26 cellular contexts compared by ENCODE assay signal in the genomic region with DNA sequence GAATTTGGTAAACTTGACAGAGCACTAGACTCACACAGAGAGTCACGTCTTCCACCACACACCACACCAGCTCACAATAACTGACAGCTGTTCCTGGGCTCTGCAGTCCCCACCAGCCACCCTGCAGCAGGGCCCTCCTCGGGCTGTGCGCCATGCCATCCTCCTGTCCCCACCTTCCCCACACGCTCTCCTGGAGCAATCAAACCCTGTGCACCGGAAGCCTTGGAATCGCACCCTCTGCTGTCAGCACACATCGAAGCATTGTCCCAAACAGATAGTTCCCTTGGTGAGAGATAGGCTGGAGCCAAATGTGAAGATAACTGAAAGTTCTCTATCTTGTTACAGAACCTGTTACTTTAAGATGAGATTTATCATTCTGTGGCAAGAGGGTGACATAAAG.
"Had no signal": no experiment of that assay in that cellular context is flagged by ENCODE, and none has a peak within 500 bp of the region (broad histone marks: within the 10 kb centered on the region; RNA-seq: fewer than 3 reads in every experiment).

No MANE protein-coding gene starts in this region.

- DNase-seq: activated CD4-positive, alpha-beta T cell treated with anti-CD3 and anti-CD28 coated beads for 1 hour; activated CD4-positive, alpha-beta T cell treated with anti-CD3 and anti-CD28 coated beads, Interleukin-2, amount 10 ng/mL, durations not matched to agents 7 days and 5 days; activated CD8-positive, alpha-beta T cell treated with anti-CD3 and anti-CD28 coated beads for 36 hours; activated gamma-delta T cell treated with Interleukin-2 at 50 U/mL for 16 hours; activated naive CD4-positive, alpha-beta T cell treated with anti-CD3 and anti-CD28 coated beads, Interleukin-2, amount 50 U/mL, for 16 hours; activated T-cell treated with anti-CD3 and anti-CD28 coated beads, Interleukin-2, amount 50 U/mL, for 4 hours; amniotic stem cell; brain microvascular endothelial cell; esophagus squamous epithelium; foreskin melanocyte; heart right ventricle; kidney glomerular epithelial cell; left lung; midbrain; naive thymus-derived CD4-positive, alpha-beta T cell; nucleus accumbens; psoas muscle; right lobe of liver; stimulated activated CD4-positive, alpha-beta T cell treated with anti-CD3 and anti-CD28 coated beads, Interleukin-2, amount 100 ng/mL, for 48 hours; stimulated activated naive CD4-positive, alpha-beta T cell treated with Interleukin-2 at 50 U/mL for 16 hours; T-helper 2 cell; testis; transverse colon had no signal

- H3K4me1 Mint-ChIP-seq: activated CD4-positive, alpha-beta T cell treated with anti-CD3 and anti-CD28 coated beads, Interleukin-2, amount 10 ng/mL, durations not matched to agents 7 days and 5 days; activated T-helper 17 cell treated with anti-CD3 and anti-CD28 coated beads, Interleukin-2, amount 50 U/mL, for 72 hours; naive thymus-derived CD4-positive, alpha-beta T cell had no signal

- H3K9me3 ChIP-seq: esophagus squamous epithelium, heart right ventricle, left lung, psoas muscle, right lobe of liver, testis, transverse colon had no signal

- H3K36me3 Mint-ChIP-seq: naive thymus-derived CD4-positive, alpha-beta T cell had no signal

- H3K27me3 Mint-ChIP-seq: dendritic cell treated with granulocyte-macrophage colony-stimulating factor and Interleukin-4, amounts not matched to agents 40 ng/mL and 50 ng/mL, for 4 days had no signal

- H3K9ac ChIP-seq: parathyroid adenoma had no signal

- H3K4me1 ChIP-seq: esophagus squamous epithelium, left lung, parathyroid adenoma, psoas muscle, right lobe of liver, testis, transverse colon had no signal

- H3K9me3 Mint-ChIP-seq: activated CD4-positive, alpha-beta T cell treated with anti-CD3 and anti-CD28 coated beads, Interleukin-2, amount 10 ng/mL, durations not matched to agents 7 days and 5 days; activated CD8-positive, alpha-beta T cell treated with anti-CD3 and anti-CD28 coated beads for 36 hours; activated T-cell treated with anti-CD3 and anti-CD28 coated beads, Interleukin-2, amount 50 U/mL, for 4 hours; activated T-helper 17 cell treated with anti-CD3 and anti-CD28 coated beads, Interleukin-2, amount 50 U/mL, for 72 hours; dendritic cell treated with granulocyte-macrophage colony-stimulating factor and Interleukin-4, amounts not matched to agents 40 ng/mL and 50 ng/mL, for 4 days had no signal

- H3K27ac Mint-ChIP-seq: activated CD4-positive, alpha-beta T cell treated with anti-CD3 and anti-CD28 coated beads, Interleukin-2, amount 10 ng/mL, durations not matched to agents 7 days and 5 days; activated CD8-positive, alpha-beta T cell treated with anti-CD3 and anti-CD28 coated beads for 36 hours; activated T-helper 17 cell treated with anti-CD3 and anti-CD28 coated beads, Interleukin-2, amount 50 U/mL, for 72 hours; dendritic cell treated with granulocyte-macrophage colony-stimulating factor and Interleukin-4, amounts not matched to agents 40 ng/mL and 50 ng/mL, for 4 days; naive thymus-derived CD4-positive, alpha-beta T cell had no signal

- ATAC-seq: activated CD8-positive, alpha-beta T cell treated with anti-CD3 and anti-CD28 coated beads for 36 hours; activated T-cell treated with anti-CD3 and anti-CD28 coated beads, Interleukin-2, amount 50 U/mL, for 4 hours; activated T-helper 17 cell treated with anti-CD3 and anti-CD28 coated beads, Interleukin-2, amount 50 U/mL, for 72 hours; left lung; naive thymus-derived CD4-positive, alpha-beta T cell; psoas muscle had no signal

- H3K4me3 ChIP-seq: esophagus squamous epithelium, heart right ventricle, left lung, psoas muscle, right lobe of liver, testis, transverse colon had no signal

- H3K27me3 ChIP-seq: brain microvascular endothelial cell, esophagus squamous epithelium, heart right ventricle, left lung, right lobe of liver, testis, transverse colon had no signal

- H3K27ac ChIP-seq: brain microvascular endothelial cell, esophagus squamous epithelium, heart right ventricle, left lung, parathyroid adenoma, psoas muscle, right lobe of liver, testis, transverse colon had no signal

- H3K4me3 Mint-ChIP-seq: activated CD4-positive, alpha-beta T cell treated with anti-CD3 and anti-CD28 coated beads, Interleukin-2, amount 10 ng/mL, durations not matched to agents 7 days and 5 days; activated CD8-positive, alpha-beta T cell treated with anti-CD3 and anti-CD28 coated beads for 36 hours; activated T-cell treated with anti-CD3 and anti-CD28 coated beads, Interleukin-2, amount 50 U/mL, for 4 hours; activated T-helper 17 cell treated with anti-CD3 and anti-CD28 coated beads, Interleukin-2, amount 50 U/mL, for 72 hours; dendritic cell treated with granulocyte-macrophage colony-stimulating factor and Interleukin-4, amounts not matched to agents 40 ng/mL and 50 ng/mL, for 4 days; naive thymus-derived CD4-positive, alpha-beta T cell had no signal

- H3K36me3 ChIP-seq: brain microvascular endothelial cell, esophagus squamous epithelium, heart right ventricle, left lung, right lobe of liver, transverse colon had no signal
